Comparison of ENCODE assay signal across 21 cellular contexts in genomic region chr12:106783515-106783914, GRCh38. TPM values are rescaled to one million over a fixed set of nuclear protein-coding genes. Genes with fewer than 3 reads are reported as not detected.
DNase-seq lines count a peak whose midpoint lies in the region; ATAC-seq and TF ChIP-seq lines count a peak whose summit lies in the region.
"Had no signal": no experiment of that assay in that cellular context is flagged by ENCODE, and none has a peak within 500 bp of the region (broad histone marks: within the 10 kb centered on the region; RNA-seq: fewer than 3 reads in every experiment).

No MANE protein-coding gene starts in this region.

- DNase-seq in HFFc6 (no peak), osteoblast (ENCODE audit: insufficient read length, low spot score, missing footprints) (no peak), retina (no peak), thyroid gland (no peak), NCI-H510A treated with DMSO at 0.1 percent for 48 hours (lab: John Stamatoyannopoulos, UW) (no peak), NCI-H187 treated with DMSO at 0.1 percent for 48 hours (lab: John Stamatoyannopoulos, UW) (no peak)
- DNase-seq: Caco-2; CD4-positive, alpha-beta T cell; DMS 273 treated with DMSO at 0.1 percent for 48 hours; DMS79 treated with DMSO at 0.1 percent for 48 hours; KBM-7; NCI-H1092; NCI-H1436 treated with DMSO at 0.1 percent for 48 hours; NCI-H2029; NCI-H2171 treated with DMSO at 0.1 percent for 48 hours; NCI-H526; OCI-M1; SJCRH30 had no signal

- peaks cover 5% of the 10 kb centered on the region for H4K20me1 ChIP-seq in osteoblast (ENCODE audit: insufficient read depth, low read length)

- peaks cover 35% of the 10 kb centered on the region for H3K4me1 Mint-ChIP-seq in HFFc6 (ENCODE audit: low read depth)
- peaks cover 11% of the 10 kb centered on the region for H3K4me1 Mint-ChIP-seq in activated T-helper 17 cell treated with anti-CD3 and anti-CD28 coated beads, Interleukin-2, amount 50 U/mL, for 72 hours

- no peaks in the 10 kb centered on the region for H3K9me3 Mint-ChIP-seq in HFFc6
- no peaks in the 10 kb centered on the region for H3K9me3 Mint-ChIP-seq in activated T-helper 17 cell treated with anti-CD3 and anti-CD28 coated beads, Interleukin-2, amount 50 U/mL, for 72 hours
- H3K9me3 Mint-ChIP-seq: CD4-positive, alpha-beta T cell had no signal

- H3K4me1 ChIP-seq in ACC112 (ENCODE audit: control insufficient read depth, insufficient read depth, low read length, unreplicated experiment) (peaks cover 15% of the 10 kb centered on the region), osteoblast (ENCODE audit: insufficient read depth, low read length) (peaks cover 6% of the 10 kb centered on the region), thyroid gland (peaks cover 31 to 44% of the 10 kb centered on the region in 2 donors)
- H3K4me1 ChIP-seq: SJCRH30 had no signal

- no peaks in the 10 kb centered on the region for H3K27me3 Mint-ChIP-seq in HFFc6 (ENCODE audit: insufficient read depth)
- no peaks in the 10 kb centered on the region for H3K27me3 Mint-ChIP-seq in activated T-helper 17 cell treated with anti-CD3 and anti-CD28 coated beads, Interleukin-2, amount 50 U/mL, for 72 hours
- H3K27me3 Mint-ChIP-seq: CD4-positive, alpha-beta T cell had no signal

- no peak overlapping the region for H3K27ac ChIP-seq in ACC112 (ENCODE audit: low read depth, low read length)
- peak overlapping the region; percentile 33 for H3K27ac ChIP-seq in osteoblast (ENCODE audit: low read depth, low read length)
- H3K27ac ChIP-seq in thyroid gland: no peak overlapping the region
- H3K27ac ChIP-seq: SJCRH30 had no signal

- peaks cover 10% of the 10 kb centered on the region; the same call in 1 of the 2 replicates for H3K36me3 ChIP-seq in ACC112 (ENCODE audit: insufficient read depth, low read length)
- peaks cover 4% of the 10 kb centered on the region for H3K36me3 ChIP-seq in osteoblast (ENCODE audit: insufficient read depth, low read length)
- no peaks in the 10 kb centered on the region for H3K36me3 ChIP-seq in thyroid gland

- H3K4me3 Mint-ChIP-seq in HFFc6: peak overlapping the region; percentile 82
- H3K4me3 Mint-ChIP-seq in activated T-helper 17 cell treated with anti-CD3 and anti-CD28 coated beads, Interleukin-2, amount 50 U/mL, for 72 hours: no peak overlapping the region
- H3K4me3 Mint-ChIP-seq: CD4-positive, alpha-beta T cell had no signal

- 78 to 85% methylated on average over 5 of the region's 5 CpGs for WGBS in thyroid gland, 2 donors

- H2AFZ ChIP-seq in ACC112 (ENCODE audit: low read length, unreplicated experiment): no peak overlapping the region
- H2AFZ ChIP-seq in osteoblast (ENCODE audit: low read length): peak overlapping the region; percentile 37

- no peak for TF ChIP-seq CTCF in HFFc6 (IDR thresholded peaks at IDR 0.05)
- TF ChIP-seq CTCF in osteoblast (IDR thresholded peaks at IDR 0.05; ENCODE audit: extremely low read depth, low read depth, low read length): no peak
- TF ChIP-seq CTCF in thyroid gland (IDR thresholded peaks at IDR 0.05): no peak

- H3K4me2 ChIP-seq in osteoblast (ENCODE audit: insufficient read depth, low read length): peak overlapping the region; percentile 72

- H3K9me3 ChIP-seq in osteoblast (ENCODE audit: low read depth, low read length) (no peaks in the 10 kb centered on the region), thyroid gland (no peaks in the 10 kb centered on the region)
- H3K9me3 ChIP-seq: Caco-2, HAP-1, SJCRH30 had no signal

- H3K79me2 ChIP-seq in ACC112 (ENCODE audit: control insufficient read depth, insufficient read depth, low read length, unreplicated experiment) (peaks cover 50% of the 10 kb centered on the region), osteoblast (ENCODE audit: insufficient read depth, low read length) (peaks cover 50% of the 10 kb centered on the region)

- H3K27me3 ChIP-seq in ACC112 (ENCODE audit: insufficient read depth, low read length) (no peaks in the 10 kb centered on the region), osteoblast (ENCODE audit: insufficient read depth, low read length) (no peaks in the 10 kb centered on the region), thyroid gland (no peaks in the 10 kb centered on the region)
- H3K27me3 ChIP-seq: SJCRH30 had no signal

- H3K4me3 ChIP-seq in ACC112 (ENCODE audit: low read depth, low read length) (peak overlapping the region; percentile 58; the same call in 1 of the 2 replicates), osteoblast (ENCODE audit: insufficient read depth, low read length) (peak overlapping the region; percentile 50), thyroid gland (replicated peaks in 1 of 3) (no peak overlapping the region)
- H3K4me3 ChIP-seq: HAP-1, SJCRH30 had no signal

- no peak for ATAC-seq in activated T-helper 17 cell treated with anti-CD3 and anti-CD28 coated beads, Interleukin-2, amount 50 U/mL, for 72 hours (replicated peaks)

- intact Hi-C loops in thyroid gland (cut with DNase I): no loop called here

- peaks cover 12% of the 10 kb centered on the region for H3K36me3 Mint-ChIP-seq in HFFc6 (ENCODE audit: low read depth)
- H3K36me3 Mint-ChIP-seq in activated T-helper 17 cell treated with anti-CD3 and anti-CD28 coated beads, Interleukin-2, amount 50 U/mL, for 72 hours (ENCODE audit: low read depth): peaks cover 58% of the 10 kb centered on the region

- H3K27ac Mint-ChIP-seq in HFFc6: peak overlapping the region; percentile 67
- peak overlapping the region; percentile 72 for H3K27ac Mint-ChIP-seq in activated T-helper 17 cell treated with anti-CD3 and anti-CD28 coated beads, Interleukin-2, amount 50 U/mL, for 72 hours
- H3K27ac Mint-ChIP-seq: CD4-positive, alpha-beta T cell had no signal

- no peak for TF ChIP-seq POLR2A in thyroid gland (IDR thresholded peaks at IDR 0.05)

RNA-seq across cellular contexts. Expression of gene RIC8B, which starts 9.0 kb away (rescaled TPM):
- 10 to 100 TPM in 4 of 6 experiments, 1 to 10 TPM in 2; 8.0 to 12.0 (median 10.2) TPM for total RNA-seq in HFFc6 (2021; fragmentation: NEBNext Ultra II Directional; extraction: Animal tissue kit (Norgen Biotek cat#: 25700))
- 10 to 100 TPM; 14.9 to 15.9 TPM for total RNA-seq in activated T-helper 17 cell treated with anti-CD3 and anti-CD28 coated beads, Interleukin-2, amount 50 U/mL, for 72 hours
- total RNA-seq in osteoblast (13.4 and 14.4 TPM in 2 replicates), thyroid gland (10 to 100 TPM; 32.5 to 49.8 (median 41.6) TPM)

Comparison
In these comparisons a context has a peak if more than half of its experiments do, and no peak if none do; other contexts are left out.
1. H3K4me3 ChIP-seq: peak in ACC112 (single experiment) and osteoblast (single experiment); none in thyroid gland (0 of 3).